ENCODE assay signal across 14 cellular contexts in the genomic region with DNA sequence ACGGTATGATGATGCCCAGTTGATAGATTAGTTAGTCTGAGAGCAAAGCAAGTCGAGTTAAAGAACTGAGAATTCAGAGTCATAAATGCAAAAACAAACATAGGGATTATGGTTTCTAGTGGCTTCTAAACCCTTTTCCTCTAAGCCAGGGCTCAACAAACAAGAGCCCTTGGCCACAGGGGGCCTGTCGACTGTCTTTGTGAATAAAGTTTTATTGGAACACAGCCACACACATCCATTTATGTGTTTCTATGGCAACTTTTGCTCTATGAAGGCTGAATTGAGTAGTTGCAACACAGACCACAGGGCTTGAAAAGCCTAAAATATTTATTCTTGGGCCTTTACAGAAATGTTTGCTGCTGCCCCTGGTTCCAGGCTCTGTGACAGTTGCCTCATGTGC.
"Had no signal": no experiment of that assay in that cellular context is flagged by ENCODE, and none has a peak within 500 bp of the region (broad histone marks: within the 10 kb centered on the region; RNA-seq: fewer than 3 reads in every experiment).

No MANE protein-coding gene starts in this region.

- H3K4me3 Mint-ChIP-seq: activated CD4-positive, alpha-beta memory T cell treated with anti-CD3 and anti-CD28 coated beads, Interleukin-2, amount 10 ng/mL, durations not matched to agents 7 days and 5 days; activated T-cell treated with anti-CD3 and anti-CD28 coated beads, Interleukin-2, amount 50 U/mL, for 72 hours; memory B cell; neural progenitor cell had no signal

- H3K4me1 Mint-ChIP-seq: activated CD4-positive, alpha-beta memory T cell treated with anti-CD3 and anti-CD28 coated beads, Interleukin-2, amount 10 ng/mL, durations not matched to agents 7 days and 5 days; memory B cell; neural progenitor cell had no signal

- FAIRE-seq: astrocyte, colon, frontal cortex, keratinocyte, small intestine had no signal

- H3K27ac ChIP-seq: cardiac muscle cell, left lung, neural progenitor cell, parathyroid adenoma had no signal

- H2AFZ ChIP-seq: neural progenitor cell, parathyroid adenoma had no signal

- H3K27me3 ChIP-seq: cardiac muscle cell, left lung, neural progenitor cell, thyroid gland had no signal

- H3K36me3 ChIP-seq: cardiac muscle cell, left lung, neural progenitor cell, thyroid gland had no signal

- H3K9me3 Mint-ChIP-seq: activated CD4-positive, alpha-beta memory T cell treated with anti-CD3 and anti-CD28 coated beads, Interleukin-2, amount 10 ng/mL, durations not matched to agents 7 days and 5 days; activated T-cell treated with anti-CD3 and anti-CD28 coated beads, Interleukin-2, amount 50 U/mL, for 72 hours; memory B cell; neural progenitor cell had no signal

- H3K9ac ChIP-seq: neural progenitor cell, parathyroid adenoma had no signal

- DNase-seq: activated CD4-positive, alpha-beta memory T cell treated with anti-CD3 and anti-CD28 coated beads, Interleukin-2, amount 10 ng/mL, durations not matched to agents 7 days and 5 days; activated naive CD4-positive, alpha-beta T cell; activated T-cell treated with anti-CD3 and anti-CD28 coated beads, Interleukin-2, amount 50 U/mL, for 72 hours; left lung; small intestine; thyroid gland had no signal

- H3K27ac Mint-ChIP-seq: activated CD4-positive, alpha-beta memory T cell treated with anti-CD3 and anti-CD28 coated beads, Interleukin-2, amount 10 ng/mL, durations not matched to agents 7 days and 5 days; activated T-cell treated with anti-CD3 and anti-CD28 coated beads, Interleukin-2, amount 50 U/mL, for 72 hours; memory B cell; neural progenitor cell had no signal

- H3K9me3 ChIP-seq: left lung, thyroid gland had no signal

- H3K4me1 ChIP-seq: left lung, neural progenitor cell, parathyroid adenoma had no signal

- H3K27me3 Mint-ChIP-seq: activated CD4-positive, alpha-beta memory T cell treated with anti-CD3 and anti-CD28 coated beads, Interleukin-2, amount 10 ng/mL, durations not matched to agents 7 days and 5 days; memory B cell had no signal

- H3K4me3 ChIP-seq: cardiac muscle cell, left lung, neural progenitor cell, thyroid gland had no signal

- ATAC-seq: activated T-cell treated with anti-CD3 and anti-CD28 coated beads, Interleukin-2, amount 50 U/mL, for 72 hours had no signal

- H3K36me3 Mint-ChIP-seq: memory B cell, neural progenitor cell had no signal

- H3K4me2 ChIP-seq: neural progenitor cell had no signal
